Comparison of ENCODE assay signal across 1 cellular context in genomic region chr16:80986557-80986956, GRCh38.
TF ChIP-seq lines count a peak whose summit lies in the region.

No MANE protein-coding gene starts in this region.

TF ChIP-seq in HEK293, 187 proteins besides CTCF, POLR2A, EP300 and RAD21 (continued from another document):
- TF ChIP-seq ZBTB49 (tag by site-specific recombination; IDR thresholded peaks at IDR 0.05; ENCODE audit: low read depth) (no peak), ZNF266 (tag by site-specific recombination; IDR thresholded peaks at IDR 0.05; ENCODE audit: low read depth) (no peak), ZNF114 (tag by site-specific recombination; IDR thresholded peaks at IDR 0.05) (no peak), OVOL3 (tag by site-specific recombination; IDR thresholded peaks at IDR 0.05) (0 out of 2 replicates have a peak, but pooled peaks have one; percentile 46), PRDM4 (tag by site-specific recombination; IDR thresholded peaks at IDR 0.05) (no peak), ZNF837 (tag by site-specific recombination; IDR thresholded peaks at IDR 0.05) (no peak), ZNF112 (tag by site-specific recombination; IDR thresholded peaks at IDR 0.05) (no peak), TRIM28 (IDR thresholded peaks at IDR 0.05; ENCODE audit: borderline replicate concordance, low read length) (no peak), YY2 (tag by site-specific recombination; IDR thresholded peaks at IDR 0.05) (no peak), ZNF776 (tag by site-specific recombination; IDR thresholded peaks at IDR 0.05; ENCODE audit: borderline replicate concordance) (no peak), ZNF174 (tag by site-specific recombination; IDR thresholded peaks at IDR 0.05) (no peak), HIC1 (tag by site-specific recombination; IDR thresholded peaks at IDR 0.05) (no peak), KLF9 (tag by site-specific recombination; IDR thresholded peaks at IDR 0.05; ENCODE audit: low read depth) (no peak), ZNF518A (tag by site-specific recombination; conservative IDR thresholded peaks at IDR 0.05; ENCODE audit: low read depth) (no peak), YY1 (tag by site-specific recombination; IDR thresholded peaks at IDR 0.05) (no peak), ZXDB (tag by site-specific recombination; IDR thresholded peaks at IDR 0.05) (0 out of 2 replicates have a peak, but pooled peaks have one; percentile 32), ZBTB20 (tag by site-specific recombination; IDR thresholded peaks at IDR 0.05) (0 out of 2 replicates have a peak, but pooled peaks have one; percentile 13), ZNF366 (tag by site-specific recombination; conservative IDR thresholded peaks at IDR 0.05) (0 out of 2 replicates have a peak, but pooled peaks have one; percentile 19), BCL11A (tag by site-specific recombination; IDR thresholded peaks at IDR 0.05; ENCODE audit: low read depth) (no peak)
